Comparison of ENCODE assay signal across 10 cellular contexts in the genomic region with DNA sequence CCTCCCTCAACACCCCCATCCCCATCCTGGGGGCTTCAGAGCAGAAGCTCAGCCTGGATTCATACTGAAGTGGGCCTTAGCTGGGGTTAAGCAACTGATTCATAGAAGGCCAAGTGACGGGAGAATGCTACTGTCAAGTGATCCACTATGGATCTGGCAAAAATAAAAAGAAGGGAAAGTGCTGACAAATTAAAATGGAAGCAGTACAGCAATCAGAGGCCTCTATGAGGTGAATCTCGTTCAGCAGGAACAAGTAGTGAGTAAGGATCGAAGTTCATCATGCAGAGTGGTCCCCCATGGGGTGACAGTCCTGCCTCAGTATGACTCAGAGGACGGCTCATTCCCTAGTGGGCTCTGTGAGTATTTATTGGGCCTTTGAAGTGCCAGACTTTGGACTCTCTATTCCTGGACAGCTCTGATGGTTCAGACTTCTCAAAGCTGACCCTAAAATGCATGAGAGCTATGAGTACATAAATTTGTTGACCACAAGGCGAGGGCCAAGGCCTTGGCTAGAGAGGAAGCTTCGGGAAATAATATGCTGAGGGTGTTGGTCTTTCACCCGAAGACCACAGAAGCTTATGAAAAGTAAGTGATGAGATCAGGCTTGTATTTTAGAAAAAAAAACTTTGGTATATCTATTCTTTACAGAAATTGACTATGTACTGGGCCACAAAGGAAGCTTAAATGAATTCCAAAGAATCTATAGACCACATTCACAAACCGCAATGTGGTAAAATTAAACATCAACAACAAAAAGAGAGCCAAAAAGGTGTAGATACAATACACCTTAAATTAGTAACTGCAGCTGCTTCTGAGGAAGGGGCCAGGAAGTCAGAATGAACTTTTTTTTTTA. TPM values are rescaled to one million over a fixed set of nuclear protein-coding genes. Genes with fewer than 3 reads are reported as not detected.
DNase-seq lines count a peak whose midpoint lies in the region; ATAC-seq lines count a peak whose summit lies in the region.
"Had no signal": no experiment of that assay in that cellular context is flagged by ENCODE, and none has a peak within 500 bp of the region (broad histone marks: within the 10 kb centered on the region; RNA-seq: fewer than 3 reads in every experiment).

No MANE protein-coding gene starts in this region.

- H3K4me3 Mint-ChIP-seq in T-helper 17 cell, result peak overlapping the region; percentile 64
- H3K4me3 Mint-ChIP-seq in dendritic cell treated with granulocyte-macrophage colony-stimulating factor and Interleukin-4, amounts not matched to agents 40 ng/mL and 50 ng/mL, for 4 days, result no peak overlapping the region
- H3K4me3 Mint-ChIP-seq in stimulated activated memory B cell treated with anti-CD40 and anti-IgM and Interleukin-4, amounts not matched to agents 10 μg/mL and 1 μg/mL and 100 μg/mL, for 72 hours, result no peak overlapping the region

- DNase-seq in activated CD4-positive, CD25-positive, alpha-beta regulatory T cell (lab: John Stamatoyannopoulos, UW), result no peak
- DNase-seq in T-helper 17 cell (no peak), NCI-H345 treated with DMSO at 0.1 percent for 48 hours (lab: John Stamatoyannopoulos, UW; ENCODE audit: unreplicated experiment) (no peak), DMS79 treated with DMSO at 0.1 percent for 48 hours (lab: John Stamatoyannopoulos, UW) (no peak)
- DNase-seq: activated effector memory CD4-positive, alpha-beta T cell treated with Interleukin-2 at 50 U/mL for 16 hours had no signal

- no peaks in the 10 kb centered on the region for H3K36me3 Mint-ChIP-seq in T-helper 17 cell (ENCODE audit: low read depth)
- peaks cover 2% of the 10 kb centered on the region for H3K36me3 Mint-ChIP-seq in dendritic cell treated with granulocyte-macrophage colony-stimulating factor and Interleukin-4, amounts not matched to agents 40 ng/mL and 50 ng/mL, for 4 days (ENCODE audit: low read depth)
- peaks cover 10% of the 10 kb centered on the region for H3K36me3 Mint-ChIP-seq in stimulated activated memory B cell treated with anti-CD40 and anti-IgM and Interleukin-4, amounts not matched to agents 10 μg/mL and 1 μg/mL and 100 μg/mL, for 72 hours

- peak; percentile 88 to 89 for ATAC-seq in activated CD4-positive, CD25-positive, alpha-beta regulatory T cell treated with anti-CD3 and anti-CD28 coated beads, Interleukin-2, amount 50 U/mL, for 24 hours
- ATAC-seq in T-helper 17 cell (peak; percentile 52), HG02623 (IDR thresholded peaks at IDR 0.05; ENCODE audit: unreplicated experiment) (no peak)
- peak; percentile 79 for ATAC-seq in stimulated activated memory B cell treated with anti-CD40 and anti-IgM and Interleukin-4, amounts not matched to agents 10 μg/mL and 1 μg/mL and 100 μg/mL, for 72 hours

- intact Hi-C loops in dendritic cell treated with granulocyte-macrophage colony-stimulating factor and Interleukin-4, amounts not matched to agents 40 ng/mL and 50 ng/mL, for 4 days (cut with micrococcal nuclease), result loop anchor here (5.0 kb wide), 1 partner anchor 37 kb away; no protein-coding TSS in a partner anchor

- peak overlapping the region; percentile 89 for H3K27ac Mint-ChIP-seq in T-helper 17 cell
- peak overlapping the region; percentile 11 for H3K27ac Mint-ChIP-seq in dendritic cell treated with granulocyte-macrophage colony-stimulating factor and Interleukin-4, amounts not matched to agents 40 ng/mL and 50 ng/mL, for 4 days
- H3K27ac Mint-ChIP-seq in stimulated activated memory B cell treated with anti-CD40 and anti-IgM and Interleukin-4, amounts not matched to agents 10 μg/mL and 1 μg/mL and 100 μg/mL, for 72 hours, result peak overlapping the region; percentile 68

- no peaks in the 10 kb centered on the region for H3K9me3 ChIP-seq in T-helper 17 cell (ENCODE audit: control insufficient read depth, low read length, poor library complexity, severe bottlenecking)
- H3K9me3 ChIP-seq: neutrophil had no signal

- H3K4me1 Mint-ChIP-seq in T-helper 17 cell, result peaks cover 25% of the 10 kb centered on the region
- peaks cover 45% of the 10 kb centered on the region for H3K4me1 Mint-ChIP-seq in dendritic cell treated with granulocyte-macrophage colony-stimulating factor and Interleukin-4, amounts not matched to agents 40 ng/mL and 50 ng/mL, for 4 days (ENCODE audit: low read depth)
- H3K4me1 Mint-ChIP-seq in stimulated activated memory B cell treated with anti-CD40 and anti-IgM and Interleukin-4, amounts not matched to agents 10 μg/mL and 1 μg/mL and 100 μg/mL, for 72 hours, result peaks cover 24% of the 10 kb centered on the region

- no peaks in the 10 kb centered on the region for H3K9me3 Mint-ChIP-seq in dendritic cell treated with granulocyte-macrophage colony-stimulating factor and Interleukin-4, amounts not matched to agents 40 ng/mL and 50 ng/mL, for 4 days
- H3K9me3 Mint-ChIP-seq in stimulated activated memory B cell treated with anti-CD40 and anti-IgM and Interleukin-4, amounts not matched to agents 10 μg/mL and 1 μg/mL and 100 μg/mL, for 72 hours, result peaks cover 2% of the 10 kb centered on the region

- no peaks in the 10 kb centered on the region for H3K27me3 Mint-ChIP-seq in T-helper 17 cell
- H3K27me3 Mint-ChIP-seq in dendritic cell treated with granulocyte-macrophage colony-stimulating factor and Interleukin-4, amounts not matched to agents 40 ng/mL and 50 ng/mL, for 4 days, result no peaks in the 10 kb centered on the region
- no peaks in the 10 kb centered on the region for H3K27me3 Mint-ChIP-seq in stimulated activated memory B cell treated with anti-CD40 and anti-IgM and Interleukin-4, amounts not matched to agents 10 μg/mL and 1 μg/mL and 100 μg/mL, for 72 hours

RNA-seq across cellular contexts. Expression of a gene that starts 5.3 kb away (rescaled TPM):
- 10 to 100 TPM; 35.1 to 49.2 TPM for total RNA-seq in T-helper 17 cell

RNA-seq across cellular contexts. Expression of a gene that starts 39.9 kb away (rescaled TPM):
- total RNA-seq in T-helper 17 cell, result 100 to 1,000 TPM; 156 to 173 TPM

Comparison
In these comparisons a context has a peak if more than half of its experiments do, and no peak if none do; other contexts are left out.
1. H3K27ac Mint-ChIP-seq: peak in every context shown above with its lines; median percentile 89 in T-helper 17 cell; 68 in stimulated activated memory B cell treated with anti-CD40 and anti-IgM and Interleukin-4, amounts not matched to agents 10 μg/mL and 1 μg/mL and 100 μg/mL, for 72 hours; 11 in dendritic cell treated with granulocyte-macrophage colony-stimulating factor and Interleukin-4, amounts not matched to agents 40 ng/mL and 50 ng/mL, for 4 days.